Comparison of ENCODE assay signal across 8 cellular contexts in the genomic region with DNA sequence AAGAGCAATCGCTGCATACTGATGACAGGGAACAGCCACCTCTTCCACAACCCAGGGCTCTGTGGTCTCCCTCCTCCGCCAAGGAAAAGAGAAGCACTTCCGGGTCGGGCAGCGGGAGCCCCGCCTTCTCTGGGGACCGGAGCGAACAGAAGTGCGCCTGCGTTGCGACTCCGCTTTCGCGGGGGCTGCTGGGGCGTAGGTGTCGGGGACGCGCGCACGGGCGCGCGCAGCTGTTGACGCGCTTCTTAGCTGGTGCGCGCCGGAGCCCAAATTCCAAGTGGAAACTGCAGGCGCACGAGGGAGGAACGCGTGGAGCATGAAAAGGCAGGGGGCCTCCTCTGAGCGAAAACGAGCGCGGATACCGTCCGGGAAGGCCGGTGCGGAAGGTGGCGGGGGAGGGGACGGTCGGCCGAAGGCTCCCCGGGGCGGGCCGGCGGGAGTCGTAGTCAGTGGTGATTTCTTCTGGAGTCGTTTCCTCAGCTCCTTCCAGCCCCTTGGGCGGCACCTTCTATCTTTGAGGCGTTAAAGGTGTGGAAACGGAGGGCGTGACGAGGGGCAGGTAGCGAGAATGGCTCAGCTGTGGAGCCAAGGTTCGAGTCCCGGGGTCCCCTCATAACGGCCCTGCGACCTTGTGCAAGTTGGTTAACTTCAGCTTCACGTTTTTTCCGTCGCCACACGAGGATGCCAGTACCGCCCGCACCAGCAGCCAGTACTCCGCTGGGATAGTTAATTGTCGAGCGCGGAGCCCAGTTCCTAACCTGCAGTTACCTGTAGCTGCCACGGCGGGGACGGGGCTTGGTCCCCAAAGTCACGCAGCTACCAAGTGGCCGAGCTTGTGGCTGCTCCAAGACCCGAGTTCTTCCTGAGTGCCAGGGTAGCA.
DNase-seq lines count a peak whose midpoint lies in the region; ATAC-seq and TF ChIP-seq lines count a peak whose summit lies in the region.

Gene COX15, minus strand, starts transcription at position 95 of the 880 bp plus-strand sequence. Its CDS starts 78 bp downstream, at position 17.
A gene with protein sequence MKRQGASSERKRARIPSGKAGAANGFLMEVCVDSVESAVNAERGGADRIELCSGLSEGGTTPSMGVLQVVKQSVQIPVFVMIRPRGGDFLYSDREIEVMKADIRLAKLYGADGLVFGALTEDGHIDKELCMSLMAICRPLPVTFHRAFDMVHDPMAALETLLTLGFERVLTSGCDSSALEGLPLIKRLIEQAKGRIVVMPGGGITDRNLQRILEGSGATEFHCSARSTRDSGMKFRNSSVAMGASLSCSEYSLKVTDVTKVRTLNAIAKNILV (plus strand): TSS at position 202 of the 880 bp plus-strand sequence. CDS start 115 bp downstream, at position 317.

- H3K27me3 Mint-ChIP-seq in nephron progenitor cell (ENCODE audit: low read depth, poor library complexity) = peaks cover 4% of the 10 kb centered on the region
- no peaks in the 10 kb centered on the region for H3K27me3 Mint-ChIP-seq in stimulated activated naive CD8-positive, alpha-beta T cell treated with anti-CD3 and anti-CD28 coated beads, Interleukin-15, amount 100 ng/mL, for 72 hours

- no peaks in the 10 kb centered on the region for H3K27me3 ChIP-seq in MM.1S (replicated peaks; ENCODE audit: insufficient read depth, low read length)

- peak within 1 kb of the TSS; percentile 88 for H3K27ac ChIP-seq in MM.1S (ENCODE audit: low read length)

- H3K27ac Mint-ChIP-seq in nephron progenitor cell = peak within 1 kb of the TSS; percentile 100
- peak within 1 kb of the TSS; percentile 100 for H3K27ac Mint-ChIP-seq in stimulated activated naive CD8-positive, alpha-beta T cell treated with anti-CD3 and anti-CD28 coated beads, Interleukin-15, amount 100 ng/mL, for 72 hours

- peaks cover 21% of the 10 kb centered on the region for H3K4me1 Mint-ChIP-seq in nephron progenitor cell
- H3K4me1 Mint-ChIP-seq in stimulated activated naive CD8-positive, alpha-beta T cell treated with anti-CD3 and anti-CD28 coated beads, Interleukin-15, amount 100 ng/mL, for 72 hours = peaks cover 37% of the 10 kb centered on the region

- peak within 1 kb of the TSS; percentile 79 for H3K4me3 ChIP-seq in MM.1S (ENCODE audit: low read length)

- H3K9me3 ChIP-seq in MM.1S (replicated peaks; ENCODE audit: insufficient read depth, low read length) = no peaks in the 10 kb centered on the region

- no peaks in the 10 kb centered on the region for H3K4me1 ChIP-seq in MM.1S (ENCODE audit: low read length)

- no peaks in the 10 kb centered on the region for H4K20me1 ChIP-seq in MM.1S (ENCODE audit: insufficient read depth, low read length)

- peaks cover 32% of the 10 kb centered on the region for H3K36me3 Mint-ChIP-seq in nephron progenitor cell (ENCODE audit: low read depth)

- peak; percentile 93 for ATAC-seq in stimulated activated naive CD8-positive, alpha-beta T cell treated with anti-CD3 and anti-CD28 coated beads, Interleukin-15, amount 100 ng/mL, for 72 hours

- H2AFZ ChIP-seq in MM.1S (ENCODE audit: low read length) = peak within 1 kb of the TSS; percentile 71

- H3K36me3 ChIP-seq in MM.1S (replicated peaks; ENCODE audit: insufficient read depth, low read length) = 0 out of 2 replicates have a peak, but pooled peaks cover 5% of the 10 kb centered on the region

- peaks cover 40% of the 10 kb centered on the region for H3K79me2 ChIP-seq in MM.1S (ENCODE audit: low read length)

- H3K9me3 Mint-ChIP-seq in nephron progenitor cell = no peaks in the 10 kb centered on the region
- H3K9me3 Mint-ChIP-seq in stimulated activated naive CD8-positive, alpha-beta T cell treated with anti-CD3 and anti-CD28 coated beads, Interleukin-15, amount 100 ng/mL, for 72 hours = no peaks in the 10 kb centered on the region

- H3K9me2 ChIP-seq in MM.1S (replicated peaks; ENCODE audit: insufficient read depth, low read length) = no peaks in the 10 kb centered on the region

- TF ChIP-seq CTCF in MM.1S (IDR thresholded peaks at IDR 0.05; ENCODE audit: low read length) (peak; percentile 55), nephron progenitor cell (IDR thresholded peaks at IDR 0.05) (peak; percentile 43)

- H3K9ac ChIP-seq in MM.1S (ENCODE audit: low read length) = peak within 1 kb of the TSS; percentile 77

- peak within 1 kb of the TSS; percentile 99 for H3K4me3 Mint-ChIP-seq in nephron progenitor cell
- H3K4me3 Mint-ChIP-seq in stimulated activated naive CD8-positive, alpha-beta T cell treated with anti-CD3 and anti-CD28 coated beads, Interleukin-15, amount 100 ng/mL, for 72 hours = peak within 1 kb of the TSS; percentile 99 to 100

- DNase-seq in GDM1 (lab: John Stamatoyannopoulos, UW) (peak; percentile 92), HCEC 1CT (peak; percentile 97), MM.1S (peak; percentile 97), SIG-M5 (lab: John Stamatoyannopoulos, UW) (peak; percentile 40), activated gamma-delta T cell (lab: John Stamatoyannopoulos, UW) (peak; percentile 83), fibroblast of the conjunctiva (ENCODE audit: low read depth) (peak; percentile 93), nephron progenitor cell (peak; percentile 97)
- DNase-seq in stimulated activated naive CD8-positive, alpha-beta T cell treated with anti-CD3 and anti-CD28 coated beads, Interleukin-15, amount 100 ng/mL, for 72 hours = peak; percentile 90 to 96

- H3K4me2 ChIP-seq in MM.1S (ENCODE audit: low read depth, low read length) = peak within 1 kb of the TSS; percentile 77

- peaks cover 8% of the 10 kb centered on the region for H3F3A ChIP-seq in MM.1S (ENCODE audit: insufficient read depth, low read length)

Comparison
In these comparisons a context has a peak if more than half of its experiments do, and no peak if none do; other contexts are left out.
1. Peak in every context shown above with its lines: DNase-seq, ATAC-seq, H3K4me3 ChIP-seq and H3K27ac ChIP-seq.
2. DNase-seq: peak in every context shown above with its lines; median percentile 97 in HCEC 1CT; 97 in MM.1S; 97 in nephron progenitor cell; 93 in fibroblast of the conjunctiva; 93 in stimulated activated naive CD8-positive, alpha-beta T cell treated with anti-CD3 and anti-CD28 coated beads, Interleukin-15, amount 100 ng/mL, for 72 hours; 92 in GDM1; 83 in activated gamma-delta T cell; 40 in SIG-M5.